33 cellular contexts compared by ENCODE assay signal in the genomic region with DNA sequence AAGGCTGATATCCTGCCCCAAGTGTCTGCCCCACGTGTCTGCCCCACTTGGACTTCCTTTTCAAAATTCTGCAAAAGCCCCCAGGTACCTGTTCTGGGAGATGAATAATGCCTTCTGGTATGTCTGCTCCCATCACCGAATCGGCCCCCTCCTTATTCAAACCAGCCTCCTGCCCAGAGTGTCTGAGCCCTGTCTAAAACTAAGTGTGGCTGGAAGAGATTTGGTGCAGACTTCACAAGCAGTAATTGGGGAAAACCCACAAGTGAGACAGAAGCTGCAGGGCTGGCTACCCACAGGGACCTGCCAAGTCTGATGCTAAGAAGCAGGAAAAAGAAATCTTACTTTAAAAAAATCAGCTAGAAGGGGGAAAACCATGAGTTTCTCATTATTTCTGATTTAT.
DNase-seq lines count a peak whose midpoint lies in the region; ATAC-seq, FAIRE-seq and TF ChIP-seq lines count a peak whose summit lies in the region.
"Had no signal": no experiment of that assay in that cellular context is flagged by ENCODE, and none has a peak within 500 bp of the region (broad histone marks: within the 10 kb centered on the region; RNA-seq: fewer than 3 reads in every experiment).

No MANE protein-coding gene starts in this region.

- no peaks in the 10 kb centered on the region for H3K9me3 ChIP-seq in left ventricle myocardium inferior (replicated peaks)
- no peaks in the 10 kb centered on the region for H3K9me3 ChIP-seq in astrocyte (ENCODE audit: insufficient read depth, low read depth, low read length)
- H3K9me3 ChIP-seq: colonic mucosa, Peyer's patch, right atrium auricular region, stomach, tibial nerve had no signal

- H3K27ac ChIP-seq in left ventricle myocardium inferior (replicated peaks) (peak overlapping the region; percentile 20), astrocyte (ENCODE audit: low read depth, low read length) (no peak overlapping the region)
- H3K27ac ChIP-seq: 22Rv1, colonic mucosa, KMS-11, neural progenitor cell, Peyer's patch, stomach had no signal

- H3K4me1 ChIP-seq in left ventricle myocardium inferior (peaks cover 29% of the 10 kb centered on the region), astrocyte (ENCODE audit: insufficient read depth, low read length) (peaks cover 27% of the 10 kb centered on the region)
- H3K4me1 ChIP-seq: colonic mucosa, neural progenitor cell, Peyer's patch had no signal

- H3K27me3 Mint-ChIP-seq in astrocyte (ENCODE audit: low read depth, unreplicated experiment) (no peaks in the 10 kb centered on the region), nephron (ENCODE audit: low read depth) (no peaks in the 10 kb centered on the region)
- H3K27me3 Mint-ChIP-seq: activated CD4-positive, alpha-beta T cell treated with anti-CD3 and anti-CD28 coated beads for 36 hours had no signal

- ATAC-seq in Right ventricle myocardium inferior (no peak), HG02852 (IDR thresholded peaks at IDR 0.05; ENCODE audit: unreplicated experiment) (no peak)
- ATAC-seq: activated CD4-positive, alpha-beta T cell treated with anti-CD3 and anti-CD28 coated beads for 36 hours; activated CD8-positive, alpha-beta T cell treated with anti-CD3 and anti-CD28 coated beads, Interleukin-2, amount 10 ng/mL, durations not matched to agents 7 days and 5 days; activated T-helper 17 cell treated with anti-CD3 and anti-CD28 coated beads, Interleukin-2, amount 50 U/mL, for 72 hours had no signal

- H3K4me3 Mint-ChIP-seq in astrocyte (ENCODE audit: unreplicated experiment) (no peak overlapping the region), nephron (no peak overlapping the region)
- H3K4me3 Mint-ChIP-seq: activated CD4-positive, alpha-beta T cell treated with anti-CD3 and anti-CD28 coated beads for 36 hours; activated CD8-positive, alpha-beta T cell treated with anti-CD3 and anti-CD28 coated beads, Interleukin-2, amount 10 ng/mL, durations not matched to agents 7 days and 5 days; activated T-helper 17 cell treated with anti-CD3 and anti-CD28 coated beads, Interleukin-2, amount 50 U/mL, for 72 hours; CD4-positive, CD25-positive, alpha-beta regulatory T cell; memory B cell; neural progenitor cell had no signal

- H3K79me2 ChIP-seq in astrocyte (ENCODE audit: insufficient read depth, low read length), result no peaks in the 10 kb centered on the region

- H3K27me3 ChIP-seq in left ventricle myocardium inferior (ENCODE audit: low read depth) (peaks cover 3% of the 10 kb centered on the region), astrocyte (ENCODE audit: insufficient read depth, low read length) (no peaks in the 10 kb centered on the region)
- H3K27me3 ChIP-seq: colonic mucosa, neural progenitor cell, Peyer's patch, right atrium auricular region, stomach, tibial nerve had no signal

- H3K4me3 ChIP-seq in left ventricle myocardium inferior (no peak overlapping the region), astrocyte (ENCODE audit: insufficient read depth, low read depth, low read length) (no peak overlapping the region)
- H3K4me3 ChIP-seq: colonic mucosa, neural progenitor cell, Peyer's patch, right atrium auricular region, stomach, tibial nerve had no signal

- H3K9me3 Mint-ChIP-seq in astrocyte (ENCODE audit: unreplicated experiment) (no peaks in the 10 kb centered on the region), nephron (no peaks in the 10 kb centered on the region)
- H3K9me3 Mint-ChIP-seq: activated T-helper 17 cell treated with anti-CD3 and anti-CD28 coated beads, Interleukin-2, amount 50 U/mL, for 72 hours; memory B cell; neural progenitor cell had no signal

- no peak overlapping the region for H3K4me2 ChIP-seq in astrocyte (ENCODE audit: low read length)
- H3K4me2 ChIP-seq: KMS-11, neural progenitor cell had no signal

- peaks cover 6% of the 10 kb centered on the region for H4K20me1 ChIP-seq in astrocyte (ENCODE audit: insufficient read depth, low read length)

- peaks cover 41% of the 10 kb centered on the region for H3K4me1 Mint-ChIP-seq in astrocyte (ENCODE audit: low read depth, unreplicated experiment)
- H3K4me1 Mint-ChIP-seq in nephron, result peaks cover 45% of the 10 kb centered on the region
- H3K4me1 Mint-ChIP-seq: activated CD4-positive, alpha-beta T cell treated with anti-CD3 and anti-CD28 coated beads for 36 hours; activated T-helper 17 cell treated with anti-CD3 and anti-CD28 coated beads, Interleukin-2, amount 50 U/mL, for 72 hours; CD4-positive, CD25-positive, alpha-beta regulatory T cell; memory B cell; neural progenitor cell had no signal

- intact Hi-C loops in left ventricle myocardium inferior (cut with micrococcal nuclease), result no loop called here
- intact Hi-C loops in Right ventricle myocardium inferior (cut with DNase I), result loop anchor here (10.0 kb wide), 1 partner anchor 52 kb away; no protein-coding TSS in a partner anchor

- TF ChIP-seq CTCF in left ventricle myocardium inferior (IDR thresholded peaks at IDR 0.05; ENCODE audit: borderline replicate concordance), result no peak
- TF ChIP-seq CTCF in astrocyte (IDR thresholded peaks at IDR 0.05; ENCODE audit: insufficient read depth, low read depth, low read length), result no peak
- TF ChIP-seq CTCF in nephron (IDR thresholded peaks at IDR 0.05; ENCODE audit: unreplicated experiment in 3 of 3), result no peak

- no peak overlapping the region for H2AFZ ChIP-seq in astrocyte (ENCODE audit: low read depth, low read length)
- H2AFZ ChIP-seq: neural progenitor cell had no signal

- H3K36me3 Mint-ChIP-seq in astrocyte (ENCODE audit: low read depth, unreplicated experiment) (peaks cover 58% of the 10 kb centered on the region), nephron (ENCODE audit: low read depth) (peaks cover 74% of the 10 kb centered on the region)
- H3K36me3 Mint-ChIP-seq: CD4-positive, CD25-positive, alpha-beta regulatory T cell; memory B cell had no signal

- H3K36me3 ChIP-seq in left ventricle myocardium inferior (peaks cover 46% of the 10 kb centered on the region), astrocyte (ENCODE audit: insufficient read depth, low read length) (peaks cover 82% of the 10 kb centered on the region)
- H3K36me3 ChIP-seq: colonic mucosa, neural progenitor cell had no signal

- FAIRE-seq in astrocyte (lab: Jason Lieb, UNC), result no peak

- no peak overlapping the region for H3K9ac ChIP-seq in astrocyte (ENCODE audit: low read length)
- H3K9ac ChIP-seq: KMS-11, neural progenitor cell had no signal

- DNase-seq in left ventricle myocardium inferior (no peak), Right ventricle myocardium inferior (ENCODE audit: missing footprints) (no peak), astrocyte (ENCODE audit: low read depth) (no peak), cerebellum (ENCODE audit: low spot score) (no peak), HCEC 1CT (no peak), NCI-H2171 (lab: John Stamatoyannopoulos, UW) (no peak)
- DNase-seq: activated CD4-positive, alpha-beta T cell treated with anti-CD3 and anti-CD28 coated beads for 36 hours; activated CD8-positive, alpha-beta T cell treated with anti-CD3 and anti-CD28 coated beads, Interleukin-2, amount 10 ng/mL, durations not matched to agents 7 days and 5 days; activated naive CD4-positive, alpha-beta T cell treated with anti-CD3 and anti-CD28 coated beads, Interleukin-2, amount 50 U/mL, for 16 hours; amniotic stem cell; CD4-positive, CD25-positive, alpha-beta regulatory T cell; colonic mucosa; DMS79 treated with DMSO at 0.1 percent for 48 hours; effector CD4-positive, alpha-beta T cell; GF-D8; MM.1S; NCI-H2081; NCI-H226; NCI-H69; Peyer's patch; SIG-M5; stomach; SW 1271; T-helper 9 cell had no signal

- H3K27ac Mint-ChIP-seq in astrocyte (ENCODE audit: unreplicated experiment) (peak overlapping the region; percentile 83), nephron (peak overlapping the region in 2 of 3 experiments; percentile 60 to 87)
- H3K27ac Mint-ChIP-seq: activated CD4-positive, alpha-beta T cell treated with anti-CD3 and anti-CD28 coated beads for 36 hours; activated CD8-positive, alpha-beta T cell treated with anti-CD3 and anti-CD28 coated beads, Interleukin-2, amount 10 ng/mL, durations not matched to agents 7 days and 5 days; activated T-helper 17 cell treated with anti-CD3 and anti-CD28 coated beads, Interleukin-2, amount 50 U/mL, for 72 hours; CD4-positive, CD25-positive, alpha-beta regulatory T cell; memory B cell; neural progenitor cell had no signal
